ENCODE assay signal across 20 cellular contexts in the genomic region with DNA sequence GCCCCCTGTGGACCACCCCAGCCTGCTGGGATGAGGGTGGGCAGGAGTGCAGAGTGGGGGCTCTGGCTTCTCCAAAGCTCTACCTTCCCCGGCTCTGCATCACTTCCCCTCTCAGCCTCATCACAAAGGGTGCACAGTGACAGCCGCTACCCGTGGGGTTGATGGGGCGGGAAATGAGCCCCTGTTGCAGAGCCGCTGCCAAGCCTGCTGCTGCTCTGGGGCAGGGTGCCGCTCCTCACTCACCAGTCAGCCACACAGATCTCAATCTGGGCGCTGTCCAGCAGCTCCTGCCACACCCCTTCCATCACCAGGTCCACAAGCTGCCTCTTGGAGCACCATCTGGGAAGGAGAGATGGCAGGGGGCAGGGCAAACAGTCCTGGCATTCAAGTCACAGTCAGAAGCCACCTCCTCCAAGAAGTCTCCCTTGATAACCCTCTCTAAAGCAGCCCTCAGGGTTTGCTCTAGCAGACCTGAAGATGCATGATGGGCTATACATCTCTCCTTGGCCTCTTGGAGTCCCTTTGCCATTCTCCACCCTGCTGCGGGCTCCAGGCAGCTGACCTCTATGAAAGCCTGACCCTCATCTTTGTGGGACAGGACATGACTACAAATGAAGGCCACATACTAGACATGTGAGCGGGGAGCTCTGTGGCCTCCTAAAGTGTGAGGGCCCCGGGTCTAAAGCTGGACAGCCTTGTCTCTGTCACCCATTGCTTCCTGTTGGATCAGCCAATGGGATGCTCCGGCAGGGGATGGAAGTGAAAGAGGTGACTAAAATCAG. TPM values are rescaled to one million over a fixed set of nuclear protein-coding genes. Genes with fewer than 3 reads are reported as not detected.
"Had no signal": no experiment of that assay in that cellular context is flagged by ENCODE, and none has a peak within 500 bp of the region (broad histone marks: within the 10 kb centered on the region; RNA-seq: fewer than 3 reads in every experiment).

No MANE protein-coding gene starts in this region.

- DNase-seq: activated CD4-positive, alpha-beta T cell treated with anti-CD3 and anti-CD28 coated beads for 48 hours; activated CD8-positive, alpha-beta memory T cell treated with anti-CD3 and anti-CD28 coated beads, Interleukin-2, amount 50 U/mL, for 4 hours; activated CD8-positive, alpha-beta T cell treated with anti-CD3 and anti-CD28 coated beads, Interleukin-2, amount 10 ng/mL, durations not matched to agents 7 days and 5 days; activated gamma-delta T cell; activated T-cell treated with anti-CD3 and anti-CD28 coated beads, Interleukin-2, amount 50 U/mL, for 72 hours; caudate nucleus; colonic mucosa; kidney glomerular epithelial cell; sigmoid colon; stimulated activated CD4-positive, alpha-beta T cell treated with anti-CD3 and anti-CD28 coated beads, Interleukin-1b, Interleukin-23, amount 100 ng/mL, for 48 hours; stimulated activated naive CD8-positive, alpha-beta T cell treated with anti-CD3 and anti-CD28 coated beads, Interleukin-15, amount 100 ng/mL, for 72 hours had no signal

- H3K27ac ChIP-seq: colonic mucosa, sigmoid colon, thoracic aorta had no signal

- H3K27ac Mint-ChIP-seq: activated CD8-positive, alpha-beta T cell treated with anti-CD3 and anti-CD28 coated beads, Interleukin-2, amount 10 ng/mL, durations not matched to agents 7 days and 5 days; activated naive CD4-positive, alpha-beta T cell treated with anti-CD3 and anti-CD28 coated beads, Interleukin-2, amount 50 U/mL, for 72 hours; activated T-cell treated with anti-CD3 and anti-CD28 coated beads, Interleukin-2, amount 50 U/mL, for 72 hours; stimulated activated naive CD8-positive, alpha-beta T cell treated with anti-CD3 and anti-CD28 coated beads, Interleukin-15, amount 100 ng/mL, for 72 hours; T-helper 1 cell treated with Interleukin-12 subunit alpha and Interleukin-12 subunit beta and Interleukin-4 antibody, amounts not matched to agents 30 μg/mL and 1 μg/mL, for 36 hours; WTC11 had no signal

- ATAC-seq: activated CD8-positive, alpha-beta T cell treated with anti-CD3 and anti-CD28 coated beads, Interleukin-2, amount 10 ng/mL, durations not matched to agents 7 days and 5 days; activated naive CD4-positive, alpha-beta T cell treated with anti-CD3 and anti-CD28 coated beads, Interleukin-2, amount 50 U/mL, for 72 hours; activated T-cell treated with anti-CD3 and anti-CD28 coated beads, Interleukin-2, amount 50 U/mL, for 72 hours; stimulated activated naive CD8-positive, alpha-beta T cell treated with anti-CD3 and anti-CD28 coated beads, Interleukin-15, amount 100 ng/mL, for 72 hours had no signal

- H3K4me3 Mint-ChIP-seq: activated CD8-positive, alpha-beta T cell treated with anti-CD3 and anti-CD28 coated beads, Interleukin-2, amount 10 ng/mL, durations not matched to agents 7 days and 5 days; activated T-cell treated with anti-CD3 and anti-CD28 coated beads, Interleukin-2, amount 50 U/mL, for 72 hours; stimulated activated naive CD8-positive, alpha-beta T cell treated with anti-CD3 and anti-CD28 coated beads, Interleukin-15, amount 100 ng/mL, for 72 hours; T-helper 1 cell treated with Interleukin-12 subunit alpha and Interleukin-12 subunit beta and Interleukin-4 antibody, amounts not matched to agents 30 μg/mL and 1 μg/mL, for 36 hours; WTC11 had no signal

- H3K4me3 ChIP-seq: colonic mucosa, sigmoid colon, thoracic aorta had no signal

- H3K27me3 ChIP-seq: colonic mucosa, sigmoid colon had no signal

- H3K9me3 ChIP-seq: colonic mucosa, sigmoid colon, thoracic aorta had no signal

- H3K36me3 Mint-ChIP-seq: activated naive CD4-positive, alpha-beta T cell treated with anti-CD3 and anti-CD28 coated beads, Interleukin-2, amount 50 U/mL, for 72 hours had no signal

- H3K9me3 Mint-ChIP-seq: activated naive CD4-positive, alpha-beta T cell treated with anti-CD3 and anti-CD28 coated beads, Interleukin-2, amount 50 U/mL, for 72 hours; activated T-cell treated with anti-CD3 and anti-CD28 coated beads, Interleukin-2, amount 50 U/mL, for 72 hours; stimulated activated naive CD8-positive, alpha-beta T cell treated with anti-CD3 and anti-CD28 coated beads, Interleukin-15, amount 100 ng/mL, for 72 hours; T-helper 1 cell treated with Interleukin-12 subunit alpha and Interleukin-12 subunit beta and Interleukin-4 antibody, amounts not matched to agents 30 μg/mL and 1 μg/mL, for 36 hours had no signal

- FAIRE-seq: endometrium, TTC549 had no signal

- H3K36me3 ChIP-seq: colonic mucosa had no signal

RNA-seq across cellular contexts. Expression of gene FBXO17, which starts 29.1 kb away (rescaled TPM):
- total RNA-seq: activated CD8-positive, alpha-beta T cell treated with anti-CD3 and anti-CD28 coated beads, Interleukin-2, amount 10 ng/mL, durations not matched to agents 7 days and 5 days; activated T-cell treated with anti-CD3 and anti-CD28 coated beads, Interleukin-2, amount 50 U/mL, for 72 hours had no signal
- polyA plus RNA-seq: neural cell had no signal

RNA-seq across cellular contexts. Expression of gene CCER2, which starts 34.4 kb away (rescaled TPM):
- total RNA-seq: colonic mucosa, mesenteric fat pad, thoracic aorta, urinary bladder had no signal
